23 cellular contexts compared by ENCODE assay signal in genomic region chr15:65050270-65050669, GRCh38. TPM values are rescaled to one million over a fixed set of nuclear protein-coding genes. Genes with fewer than 3 reads are reported as not detected.
A peak's percentile ranks its signal among the peaks of the same experiment; 100 is the strongest.
DNase-seq lines count a peak whose midpoint lies in the region; ATAC-seq and TF ChIP-seq lines count a peak whose summit lies in the region.
"Had no signal": no experiment of that assay in that cellular context is flagged by ENCODE, and none has a peak within 500 bp of the region (broad histone marks: within the 10 kb centered on the region; RNA-seq: fewer than 3 reads in every experiment).

No MANE protein-coding gene starts in this region.

- intact Hi-C loops in esophagus muscularis mucosa (cut with DNase I) (no loop called here), cardiac septum (cut with DNase I) (no loop called here)

- no peak overlapping the region for H3K27ac Mint-ChIP-seq in activated T-cell treated with anti-CD3 and anti-CD28 coated beads, Interleukin-2, amount 50 U/mL, for 72 hours
- H3K27ac Mint-ChIP-seq in stimulated activated naive B cell treated with anti-CD40 and anti-IgM and Interleukin-4, amounts not matched to agents 10 μg/mL and 1 μg/mL and 100 μg/mL, for 72 hours, result no peak overlapping the region
- H3K27ac Mint-ChIP-seq: endodermal cell; T-helper 2 cell treated with Interferon-gamma antibody and Interleukin-4, amounts not matched to agents 5 μg/mL and 100 μg/mL, for 36 hours had no signal

- no peaks in the 10 kb centered on the region for H3K9me2 ChIP-seq in MM.1S (replicated peaks; ENCODE audit: insufficient read depth, low read length)

- H4K20me1 ChIP-seq in MM.1S (ENCODE audit: insufficient read depth, low read length), result no peaks in the 10 kb centered on the region

- 38% methylated on average over 4 of the region's 4 CpGs for WGBS in esophagus muscularis mucosa

- H3K27me3 Mint-ChIP-seq in activated T-cell treated with anti-CD3 and anti-CD28 coated beads, Interleukin-2, amount 50 U/mL, for 72 hours (ENCODE audit: low read depth), result no peaks in the 10 kb centered on the region
- peaks cover 6% of the 10 kb centered on the region in 2 donors for H3K27me3 Mint-ChIP-seq in stimulated activated naive B cell treated with anti-CD40 and anti-IgM and Interleukin-4, amounts not matched to agents 10 μg/mL and 1 μg/mL and 100 μg/mL, for 72 hours

- peak overlapping the region; percentile 47 to 67 for H3K4me3 Mint-ChIP-seq in activated T-cell treated with anti-CD3 and anti-CD28 coated beads, Interleukin-2, amount 50 U/mL, for 72 hours
- peak overlapping the region in 1 of 2 donors; percentile 70 for H3K4me3 Mint-ChIP-seq in stimulated activated naive B cell treated with anti-CD40 and anti-IgM and Interleukin-4, amounts not matched to agents 10 μg/mL and 1 μg/mL and 100 μg/mL, for 72 hours

- H3K9ac ChIP-seq in MM.1S (ENCODE audit: low read length), result peak overlapping the region; percentile 35; the same call in 1 of the 2 replicates

- H3K79me2 ChIP-seq in MM.1S (ENCODE audit: low read length), result no peaks in the 10 kb centered on the region

- H3K4me2 ChIP-seq in MM.1S (ENCODE audit: low read depth, low read length), result peak overlapping the region; percentile 98

- H3K9me3 ChIP-seq in MM.1S (replicated peaks; ENCODE audit: insufficient read depth, low read length), result no peaks in the 10 kb centered on the region
- H3K9me3 ChIP-seq in esophagus muscularis mucosa, result no peaks in the 10 kb centered on the region
- H3K9me3 ChIP-seq in SJCRH30 (replicated peaks), result no peaks in the 10 kb centered on the region
- H3K9me3 ChIP-seq: thyroid gland had no signal

- TF ChIP-seq EP300 in esophagus muscularis mucosa (IDR thresholded peaks at IDR 0.05), result no peak

- H3K36me3 ChIP-seq in MM.1S (replicated peaks; ENCODE audit: insufficient read depth, low read length) (no peaks in the 10 kb centered on the region), esophagus muscularis mucosa (peaks cover 13 to 39% (median 22%) of the 10 kb centered on the region in 4 donors), SJCRH30 (no peaks in the 10 kb centered on the region)
- H3K36me3 ChIP-seq: thyroid gland had no signal

- peak overlapping the region; percentile 86; the same call in 1 of the 2 replicates for H2AFZ ChIP-seq in MM.1S (ENCODE audit: low read length)

- DNase-seq in activated T-cell treated with anti-CD3 and anti-CD28 coated beads, Interleukin-2, amount 50 U/mL, for 72 hours, result no peak
- DNase-seq in activated T-cell treated with anti-CD3 and anti-CD28 coated beads, Interleukin-2, amount 50 U/mL, for 1 hour, result no peak
- DNase-seq in MM.1S (no peak), esophagus muscularis mucosa (ENCODE audit: extremely low spot score) (no peak), cardiac septum (ENCODE audit: low spot score) (no peak), SJCRH30 (no peak), omental fat pad (ENCODE audit: low spot score) (no peak)
- no peak for DNase-seq in stimulated activated naive B cell treated with anti-CD40 and anti-IgM and Interleukin-4, amounts not matched to agents 10 μg/mL and 1 μg/mL and 100 μg/mL, for 72 hours
- DNase-seq: DND-41, endodermal cell, H9, mesendoderm, NCI-H1092, NCI-H2107, NCI-H526, OCI-M1, SIG-M5, thyroid gland had no signal

- H3F3A ChIP-seq in MM.1S (ENCODE audit: insufficient read depth, low read length), result peaks cover 40% of the 10 kb centered on the region

- H3K27ac ChIP-seq in MM.1S (ENCODE audit: low read length) (peak overlapping the region; percentile 34; the same call in 1 of the 2 replicates), esophagus muscularis mucosa (replicated peaks in 1 of 4) (peak overlapping the region; percentile 36 to 72 (median 56)), SJCRH30 (no peak overlapping the region)
- H3K27ac ChIP-seq: C4-2B, thyroid gland had no signal

- H3K9me3 Mint-ChIP-seq in activated T-cell treated with anti-CD3 and anti-CD28 coated beads, Interleukin-2, amount 50 U/mL, for 72 hours, result no peaks in the 10 kb centered on the region
- H3K9me3 Mint-ChIP-seq in stimulated activated naive B cell treated with anti-CD40 and anti-IgM and Interleukin-4, amounts not matched to agents 10 μg/mL and 1 μg/mL and 100 μg/mL, for 72 hours, result no peaks in the 10 kb centered on the region
- H3K9me3 Mint-ChIP-seq: endodermal cell; H9; stimulated activated effector memory CD8-positive, alpha-beta T cell treated with anti-CD3 and anti-CD28 coated beads, Interleukin-12 subunit alpha, Interleukin-12 subunit beta, amount 100 ng/mL, for 72 hours; T-helper 2 cell treated with Interferon-gamma antibody and Interleukin-4, amounts not matched to agents 5 μg/mL and 100 μg/mL, for 36 hours had no signal

- no peaks in the 10 kb centered on the region for H3K36me3 Mint-ChIP-seq in activated T-cell treated with anti-CD3 and anti-CD28 coated beads, Interleukin-2, amount 50 U/mL, for 72 hours (ENCODE audit: insufficient read depth in 2 of 2)
- H3K36me3 Mint-ChIP-seq in stimulated activated naive B cell treated with anti-CD40 and anti-IgM and Interleukin-4, amounts not matched to agents 10 μg/mL and 1 μg/mL and 100 μg/mL, for 72 hours, result no peaks in the 10 kb centered on the region
- H3K36me3 Mint-ChIP-seq: stimulated activated effector memory CD8-positive, alpha-beta T cell treated with anti-CD3 and anti-CD28 coated beads, Interleukin-12 subunit alpha, Interleukin-12 subunit beta, amount 100 ng/mL, for 72 hours had no signal

- TF ChIP-seq CTCF in MM.1S (IDR thresholded peaks at IDR 0.05; ENCODE audit: low read length), result no peak
- no peak for TF ChIP-seq CTCF in esophagus muscularis mucosa (IDR thresholded peaks at IDR 0.05)
- TF ChIP-seq CTCF in omental fat pad (IDR thresholded peaks at IDR 0.05), result no peak

- H3K27me3 ChIP-seq in MM.1S (replicated peaks; ENCODE audit: insufficient read depth, low read length) (no peaks in the 10 kb centered on the region), esophagus muscularis mucosa (no peaks in the 10 kb centered on the region), SJCRH30 (no peaks in the 10 kb centered on the region)
- H3K27me3 ChIP-seq: thyroid gland had no signal

- ATAC-seq in activated T-cell treated with anti-CD3 and anti-CD28 coated beads, Interleukin-2, amount 50 U/mL, for 72 hours (replicated peaks in 1 of 2), result no peak
- ATAC-seq in stimulated activated naive B cell treated with anti-CD40 and anti-IgM and Interleukin-4, amounts not matched to agents 10 μg/mL and 1 μg/mL and 100 μg/mL, for 72 hours (replicated peaks), result peak; percentile 30 to 58
- no peak for ATAC-seq in omental fat pad (ENCODE audit: low FRiP score)

- no peak for TF ChIP-seq POLR2A in esophagus muscularis mucosa (IDR thresholded peaks at IDR 0.05; ENCODE audit: low read depth)

- H3K4me1 ChIP-seq in MM.1S (ENCODE audit: low read length), result peaks cover 46% of the 10 kb centered on the region
- peaks cover 23 to 47% (median 41%) of the 10 kb centered on the region in 4 donors for H3K4me1 ChIP-seq in esophagus muscularis mucosa
- peaks cover 18% of the 10 kb centered on the region for H3K4me1 ChIP-seq in SJCRH30

- H3K4me3 ChIP-seq in MM.1S (ENCODE audit: low read length), result 0 out of 2 replicates have a peak overlapping the region, but pooled peaks have one; percentile 61
- no peak overlapping the region for H3K4me3 ChIP-seq in esophagus muscularis mucosa
- no peak overlapping the region for H3K4me3 ChIP-seq in SJCRH30

- H3K4me1 Mint-ChIP-seq in activated T-cell treated with anti-CD3 and anti-CD28 coated beads, Interleukin-2, amount 50 U/mL, for 72 hours (ENCODE audit: low read depth), result peaks cover 17% of the 10 kb centered on the region
- H3K4me1 Mint-ChIP-seq in stimulated activated naive B cell treated with anti-CD40 and anti-IgM and Interleukin-4, amounts not matched to agents 10 μg/mL and 1 μg/mL and 100 μg/mL, for 72 hours, result peaks cover 16 to 17% of the 10 kb centered on the region in 2 donors
- H3K4me1 Mint-ChIP-seq: endodermal cell had no signal

RNA-seq across cellular contexts. Expression of gene SLC51B, which starts 5.1 kb away (rescaled TPM):
- not detected for total RNA-seq in activated T-cell treated with anti-CD3 and anti-CD28 coated beads, Interleukin-2, amount 50 U/mL, for 72 hours
- total RNA-seq in esophagus muscularis mucosa, result not detected
- not detected for total RNA-seq in cardiac septum
- total RNA-seq in SJCRH30 (2014; rRNA removed; shearing (Covaris generic)), result 0.36 TPM in 1 of 2 replicates, not detected in the other
- not detected for total RNA-seq in omental fat pad
- total RNA-seq: A172; activated CD8-positive, alpha-beta memory T cell treated with anti-CD3 and anti-CD28 coated beads for 36 hours; endodermal cell; H9; thyroid gland had no signal

RNA-seq across cellular contexts. Expression of gene RASL12, which starts 17.5 kb away (rescaled TPM):
- not detected for total RNA-seq in activated T-cell treated with anti-CD3 and anti-CD28 coated beads, Interleukin-2, amount 50 U/mL, for 72 hours
- total RNA-seq in esophagus muscularis mucosa (100 to 1,000 TPM; 123 to 216 (median 198) TPM), cardiac septum (11.5 TPM), omental fat pad (10 to 100 TPM in 1 of 4 donors, 1 to 10 TPM in 3; 4.6 to 50.0 (median 7.6) TPM)
- 0.08 TPM in 1 of 2 replicates, not detected in the other for total RNA-seq in SJCRH30 (2014; rRNA removed; shearing (Covaris generic))
- total RNA-seq: A172; activated CD8-positive, alpha-beta memory T cell treated with anti-CD3 and anti-CD28 coated beads for 36 hours had no signal

RNA-seq across cellular contexts. Expression of gene MTFMT, which starts 20.8 kb away (rescaled TPM):
- 10 to 100 TPM; 12.9 to 18.2 TPM for total RNA-seq in activated T-cell treated with anti-CD3 and anti-CD28 coated beads, Interleukin-2, amount 50 U/mL, for 72 hours
- total RNA-seq in esophagus muscularis mucosa (10 to 100 TPM; 26.3 to 29.9 (median 29.4) TPM), cardiac septum (18.4 TPM), omental fat pad (10 to 100 TPM; 16.8 to 25.2 (median 22.4) TPM)
- 16.6 and 21.9 TPM in 2 replicates for total RNA-seq in SJCRH30 (2014; rRNA removed; shearing (Covaris generic))

RNA-seq across cellular contexts. Expression of gene KBTBD13, which starts 26.3 kb away (rescaled TPM):
- total RNA-seq in activated T-cell treated with anti-CD3 and anti-CD28 coated beads, Interleukin-2, amount 50 U/mL, for 72 hours, result not detected
- total RNA-seq in esophagus muscularis mucosa (under 1 TPM in 1 of 4 donors, not detected in 3; 0.17 TPM), cardiac septum (3.3 TPM), omental fat pad (not detected)
- total RNA-seq in SJCRH30 (2014; rRNA removed; shearing (Covaris generic)), result 0.08 and 0.15 TPM in 2 replicates
- total RNA-seq: A172; activated CD8-positive, alpha-beta memory T cell treated with anti-CD3 and anti-CD28 coated beads for 36 hours; endodermal cell; H9; thyroid gland had no signal

Comparison
In these comparisons a context has a peak if more than half of its experiments do, and no peak if none do; other contexts are left out.
1. ATAC-seq: peak in stimulated activated naive B cell treated with anti-CD40 and anti-IgM and Interleukin-4, amounts not matched to agents 10 μg/mL and 1 μg/mL and 100 μg/mL, for 72 hours (2 of 2); none in activated T-cell treated with anti-CD3 and anti-CD28 coated beads, Interleukin-2, amount 50 U/mL, for 72 hours (0 of 2) and omental fat pad (single experiment).